32 cellular contexts compared by ENCODE assay signal in the genomic region with DNA sequence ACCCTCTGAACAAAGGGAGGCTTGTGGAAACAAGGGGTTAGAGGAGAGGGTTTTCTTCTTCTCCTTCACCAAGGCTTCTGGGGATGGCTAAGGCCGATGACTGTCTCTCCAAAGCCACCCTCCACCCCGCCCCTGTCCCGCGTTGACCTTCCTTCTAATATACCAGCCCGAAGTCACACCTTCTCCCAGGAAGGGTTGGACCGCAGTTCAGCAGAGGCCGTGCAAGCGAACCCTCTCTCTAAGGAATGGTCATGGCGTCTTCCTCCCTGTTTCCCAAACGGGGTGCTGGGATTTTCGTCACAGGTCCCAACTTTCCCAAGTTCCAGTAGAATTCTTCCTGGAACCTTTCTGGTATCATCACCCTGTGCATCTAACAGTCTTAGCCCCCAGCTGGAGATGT. TPM values are rescaled to one million over a fixed set of nuclear protein-coding genes. Genes with fewer than 3 reads are reported as not detected.
"Had no signal": no experiment of that assay in that cellular context is flagged by ENCODE, and none has a peak within 500 bp of the region (broad histone marks: within the 10 kb centered on the region; RNA-seq: fewer than 3 reads in every experiment).

No MANE protein-coding gene starts in this region.

- H3K9me3 Mint-ChIP-seq: activated CD4-positive, alpha-beta memory T cell treated with anti-CD3 and anti-CD28 coated beads for 36 hours; activated CD4-positive, alpha-beta T cell treated with anti-CD3 and anti-CD28 coated beads, Interleukin-2, amount 10 ng/mL, durations not matched to agents 24 days and 14 days; activated naive CD4-positive, alpha-beta T cell treated with anti-CD3 and anti-CD28 coated beads, Interleukin-2, amount 10 ng/mL, durations not matched to agents 7 days and 5 days; activated naive CD4-positive, alpha-beta T cell treated with anti-CD3 and anti-CD28 coated beads, Interleukin-2, amount 50 U/mL, for 72 hours; activated naive CD8-positive, alpha-beta T cell treated with anti-CD3 and anti-CD28 coated beads, Interleukin-2, amount 10 ng/mL, durations not matched to agents 7 days and 5 days; activated T-helper 1 cell treated with anti-CD3 and anti-CD28 coated beads, Interleukin-12 subunit alpha, Interleukin-12 subunit beta, Interleukin-2, Interleukin-4 antibody, amounts not matched to agents 30 ng/mL and 10 ng/mL and 1 ng/mL, durations not matched to agents 14 hours and 24 hours and 36 hours; activated T-helper 2 cell treated with anti-CD3 and anti-CD28 coated beads, Interferon-gamma antibody, Interleukin-2, Interleukin-4, amounts not matched to agents 10 μg/mL and 5 μg/mL and 100 μg/mL, durations not matched to agents 14 hours and 24 hours and 36 hours; central memory CD8-positive, alpha-beta T cell; dendritic cell treated with granulocyte-macrophage colony-stimulating factor and Interleukin-4, amounts not matched to agents 40 ng/mL and 50 ng/mL, for 4 days; endodermal cell had no signal

- H3K27me3 ChIP-seq: ascending aorta, breast epithelium had no signal

- H3K36me3 ChIP-seq: ascending aorta, breast epithelium had no signal

- ATAC-seq: activated CD4-positive, alpha-beta T cell treated with anti-CD3 and anti-CD28 coated beads for 36 hours; activated CD8-positive, alpha-beta memory T cell treated with anti-CD3 and anti-CD28 coated beads, Interleukin-2, amount 10 ng/mL, durations not matched to agents 7 days and 5 days; activated CD8-positive, alpha-beta T cell treated with anti-CD3 and anti-CD28 coated beads, Interleukin-2, amount 10 ng/mL, durations not matched to agents 7 days and 5 days; activated naive CD4-positive, alpha-beta T cell treated with anti-CD3 and anti-CD28 coated beads, Interleukin-2, amount 50 U/mL, for 72 hours; esophagus mucosa had no signal

- H3K9me3 ChIP-seq: ascending aorta, breast epithelium had no signal

- H3K36me3 Mint-ChIP-seq: activated CD4-positive, alpha-beta memory T cell treated with anti-CD3 and anti-CD28 coated beads for 36 hours; activated CD8-positive, alpha-beta memory T cell treated with anti-CD3 and anti-CD28 coated beads, Interleukin-2, amount 10 ng/mL, durations not matched to agents 7 days and 5 days; activated naive CD4-positive, alpha-beta T cell treated with anti-CD3 and anti-CD28 coated beads, Interleukin-2, amount 10 ng/mL, durations not matched to agents 7 days and 5 days; activated naive CD4-positive, alpha-beta T cell treated with anti-CD3 and anti-CD28 coated beads, Interleukin-2, amount 50 U/mL, for 72 hours; activated naive CD8-positive, alpha-beta T cell treated with anti-CD3 and anti-CD28 coated beads, Interleukin-2, amount 10 ng/mL, durations not matched to agents 7 days and 5 days; brain had no signal

- H3K4me3 ChIP-seq: ascending aorta, breast epithelium, coronary artery, dorsolateral prefrontal cortex had no signal

- FAIRE-seq: frontal cortex had no signal

- H3K4me1 Mint-ChIP-seq: activated CD4-positive, alpha-beta T cell treated with anti-CD3 and anti-CD28 coated beads for 36 hours; activated CD4-positive, alpha-beta T cell treated with anti-CD3 and anti-CD28 coated beads, Interleukin-2, amount 10 ng/mL, durations not matched to agents 24 days and 14 days; activated CD8-positive, alpha-beta memory T cell treated with anti-CD3 and anti-CD28 coated beads, Interleukin-2, amount 10 ng/mL, durations not matched to agents 7 days and 5 days; activated naive CD4-positive, alpha-beta T cell treated with anti-CD3 and anti-CD28 coated beads, Interleukin-2, amount 10 ng/mL, durations not matched to agents 7 days and 5 days; activated naive CD8-positive, alpha-beta T cell treated with anti-CD3 and anti-CD28 coated beads, Interleukin-2, amount 10 ng/mL, durations not matched to agents 7 days and 5 days; central memory CD8-positive, alpha-beta T cell had no signal

- H3K27ac ChIP-seq: ascending aorta, breast epithelium, coronary artery, dorsolateral prefrontal cortex had no signal

- H3K27ac Mint-ChIP-seq: activated CD4-positive, alpha-beta memory T cell treated with anti-CD3 and anti-CD28 coated beads for 36 hours; activated CD4-positive, alpha-beta T cell treated with anti-CD3 and anti-CD28 coated beads for 36 hours; activated CD4-positive, alpha-beta T cell treated with anti-CD3 and anti-CD28 coated beads, Interleukin-2, amount 10 ng/mL, durations not matched to agents 24 days and 14 days; activated CD8-positive, alpha-beta memory T cell treated with anti-CD3 and anti-CD28 coated beads, Interleukin-2, amount 10 ng/mL, durations not matched to agents 7 days and 5 days; activated CD8-positive, alpha-beta T cell treated with anti-CD3 and anti-CD28 coated beads, Interleukin-2, amount 10 ng/mL, durations not matched to agents 7 days and 5 days; activated naive CD4-positive, alpha-beta T cell treated with anti-CD3 and anti-CD28 coated beads, Interleukin-2, amount 10 ng/mL, durations not matched to agents 7 days and 5 days; activated naive CD4-positive, alpha-beta T cell treated with anti-CD3 and anti-CD28 coated beads, Interleukin-2, amount 50 U/mL, for 72 hours; activated naive CD8-positive, alpha-beta T cell treated with anti-CD3 and anti-CD28 coated beads, Interleukin-2, amount 10 ng/mL, durations not matched to agents 7 days and 5 days; activated T-helper 1 cell treated with anti-CD3 and anti-CD28 coated beads, Interleukin-12 subunit alpha, Interleukin-12 subunit beta, Interleukin-2, Interleukin-4 antibody, amounts not matched to agents 30 ng/mL and 10 ng/mL and 1 ng/mL, durations not matched to agents 14 hours and 24 hours and 36 hours; activated T-helper 2 cell treated with anti-CD3 and anti-CD28 coated beads, Interferon-gamma antibody, Interleukin-2, Interleukin-4, amounts not matched to agents 10 μg/mL and 5 μg/mL and 100 μg/mL, durations not matched to agents 14 hours and 24 hours and 36 hours; dendritic cell treated with granulocyte-macrophage colony-stimulating factor and Interleukin-4, amounts not matched to agents 40 ng/mL and 50 ng/mL, for 4 days; endodermal cell had no signal

- DNase-seq: activated CD4-positive, alpha-beta memory T cell treated with anti-CD3 and anti-CD28 coated beads for 36 hours; activated CD4-positive, alpha-beta T cell treated with anti-CD3 and anti-CD28 coated beads for 36 hours; activated CD4-positive, alpha-beta T cell treated with anti-CD3 and anti-CD28 coated beads, Interleukin-2, amount 10 ng/mL, durations not matched to agents 24 days and 14 days; activated CD4-positive, CD25-positive, alpha-beta regulatory T cell; activated CD4-positive, CD25-positive, alpha-beta regulatory T cell treated with anti-CD3 and anti-CD28 coated beads, Interleukin-2, amount 50 U/mL, for 72 hours; activated CD8-positive, alpha-beta memory T cell treated with anti-CD3 and anti-CD28 coated beads, Interleukin-2, amount 10 ng/mL, durations not matched to agents 7 days and 5 days; activated CD8-positive, alpha-beta memory T cell treated with anti-CD3 and anti-CD28 coated beads, Interleukin-2, amount 50 U/mL, for 4 hours; activated CD8-positive, alpha-beta T cell treated with anti-CD3 and anti-CD28 coated beads, Interleukin-2, amount 10 ng/mL, durations not matched to agents 7 days and 5 days; activated effector memory CD4-positive, alpha-beta T cell treated with anti-CD3 and anti-CD28 coated beads, Interleukin-2, amount 50 U/mL, for 16 hours; activated naive CD4-positive, alpha-beta T cell treated with anti-CD3 and anti-CD28 coated beads, Interleukin-2, amount 10 ng/mL, durations not matched to agents 7 days and 5 days; activated naive CD8-positive, alpha-beta T cell treated with anti-CD3 and anti-CD28 coated beads, Interleukin-2, amount 10 ng/mL, durations not matched to agents 7 days and 5 days; activated T-cell treated with anti-CD3 and anti-CD28 coated beads, Interleukin-2, amount 50 U/mL, for 1 hour; activated T-cell treated with anti-CD3 and anti-CD28 coated beads, Interleukin-2, amount 50 U/mL, for 48 hours; dorsolateral prefrontal cortex; effector memory CD4-positive, alpha-beta T cell; endodermal cell; foreskin fibroblast; head of caudate nucleus; T-helper 2 cell had no signal

- H3K27me3 Mint-ChIP-seq: brain had no signal

- H3K4me1 ChIP-seq: breast epithelium had no signal

- H3K4me3 Mint-ChIP-seq: activated CD4-positive, alpha-beta memory T cell treated with anti-CD3 and anti-CD28 coated beads for 36 hours; activated CD4-positive, alpha-beta T cell treated with anti-CD3 and anti-CD28 coated beads for 36 hours; activated CD4-positive, alpha-beta T cell treated with anti-CD3 and anti-CD28 coated beads, Interleukin-2, amount 10 ng/mL, durations not matched to agents 24 days and 14 days; activated CD8-positive, alpha-beta memory T cell treated with anti-CD3 and anti-CD28 coated beads, Interleukin-2, amount 10 ng/mL, durations not matched to agents 7 days and 5 days; activated CD8-positive, alpha-beta T cell treated with anti-CD3 and anti-CD28 coated beads, Interleukin-2, amount 10 ng/mL, durations not matched to agents 7 days and 5 days; activated naive CD4-positive, alpha-beta T cell treated with anti-CD3 and anti-CD28 coated beads, Interleukin-2, amount 10 ng/mL, durations not matched to agents 7 days and 5 days; activated naive CD8-positive, alpha-beta T cell treated with anti-CD3 and anti-CD28 coated beads, Interleukin-2, amount 10 ng/mL, durations not matched to agents 7 days and 5 days; activated T-helper 1 cell treated with anti-CD3 and anti-CD28 coated beads, Interleukin-12 subunit alpha, Interleukin-12 subunit beta, Interleukin-2, Interleukin-4 antibody, amounts not matched to agents 30 ng/mL and 10 ng/mL and 1 ng/mL, durations not matched to agents 14 hours and 24 hours and 36 hours; brain; central memory CD8-positive, alpha-beta T cell; dendritic cell treated with granulocyte-macrophage colony-stimulating factor and Interleukin-4, amounts not matched to agents 40 ng/mL and 50 ng/mL, for 4 days; endodermal cell had no signal

RNA-seq across cellular contexts. Expression of a gene that starts 49.4 kb away (rescaled TPM):
- total RNA-seq: activated CD4-positive, alpha-beta memory T cell treated with anti-CD3 and anti-CD28 coated beads for 36 hours; activated CD4-positive, alpha-beta T cell treated with anti-CD3 and anti-CD28 coated beads, Interleukin-2, amount 10 ng/mL, durations not matched to agents 24 days and 14 days; activated T-helper 1 cell treated with anti-CD3 and anti-CD28 coated beads, Interleukin-12 subunit alpha, Interleukin-12 subunit beta, Interleukin-2, Interleukin-4 antibody, amounts not matched to agents 30 ng/mL and 10 ng/mL and 1 ng/mL, durations not matched to agents 14 hours and 24 hours and 36 hours had no signal

RNA-seq across cellular contexts. Expression of a gene that starts 49.6 kb away (rescaled TPM):
- total RNA-seq: activated CD8-positive, alpha-beta memory T cell treated with anti-CD3 and anti-CD28 coated beads, Interleukin-2, amount 10 ng/mL, durations not matched to agents 7 days and 5 days; activated naive CD8-positive, alpha-beta T cell treated with anti-CD3 and anti-CD28 coated beads, Interleukin-2, amount 10 ng/mL, durations not matched to agents 7 days and 5 days; ascending aorta; cardiac septum; cerebellum; esophagus mucosa had no signal
